8 cellular contexts compared by ENCODE assay signal in genomic region chr19:8444677-8445487, GRCh38. TPM values are rescaled to one million over a fixed set of nuclear protein-coding genes. Genes with fewer than 3 reads are reported as not detected.
A peak's percentile ranks its signal among the peaks of the same experiment; 100 is the strongest.
DNase-seq lines count a peak whose midpoint lies in the region; ATAC-seq and TF ChIP-seq lines count a peak whose summit lies in the region.

HNRNPM (plus strand) TSS chr19:8444975; CDS start chr19:8444999, 24 bp downstream.

- peaks cover 52% of the 10 kb centered on the region for H3K4me1 Mint-ChIP-seq in activated T-cell treated with anti-CD3 and anti-CD28 coated beads, Interleukin-2, amount 50 U/mL, for 72 hours (ENCODE audit: low read depth)

- peak within 1 kb of the TSS; percentile 87 for H3K4me2 ChIP-seq in KMS-11

- peaks cover 37% of the 10 kb centered on the region for H3K4me1 ChIP-seq in KMS-11 (ENCODE audit: low read depth, poor library complexity, severe bottlenecking)
- peaks cover 0 to 40% (median 15%) of the 10 kb centered on the region in 4 donors for H3K4me1 ChIP-seq in Peyer's patch
- H3K4me1 ChIP-seq in esophagus muscularis mucosa, result peaks cover 43 to 50% (median 47%) of the 10 kb centered on the region in 4 donors
- H3K4me1 ChIP-seq in muscle layer of duodenum (ENCODE audit: control insufficient read depth in 1 of 2, insufficient read depth in 2 of 2, low read length in 2 of 2), result peaks cover 21 to 39% of the 10 kb centered on the region in 2 donors

- TF ChIP-seq EP300 in esophagus muscularis mucosa (IDR thresholded peaks at IDR 0.05), result no peak

- H3K27me3 ChIP-seq in KMS-11 (ENCODE audit: insufficient read depth, low read depth), result no peaks in the 10 kb centered on the region
- no peaks in the 10 kb centered on the region for H3K27me3 ChIP-seq in Peyer's patch
- H3K27me3 ChIP-seq in esophagus muscularis mucosa, result no peaks in the 10 kb centered on the region
- H3K27me3 ChIP-seq in muscle layer of duodenum (ENCODE audit: low read depth, low read length), result no peaks in the 10 kb centered on the region

- H3K27me3 Mint-ChIP-seq in activated T-cell treated with anti-CD3 and anti-CD28 coated beads, Interleukin-2, amount 50 U/mL, for 72 hours (ENCODE audit: low read depth), result no peaks in the 10 kb centered on the region

- H3K9ac ChIP-seq in KMS-11, result peak within 1 kb of the TSS; percentile 98

- WGBS in esophagus muscularis mucosa, result 0% methylated on average over 10 of the region's 93 CpGs

- H2AFZ ChIP-seq in KMS-11 (ENCODE audit: low read depth), result peak within 1 kb of the TSS; percentile 97

- H3K9me3 ChIP-seq in Peyer's patch, result no peaks in the 10 kb centered on the region
- no peaks in the 10 kb centered on the region for H3K9me3 ChIP-seq in esophagus muscularis mucosa
- no peaks in the 10 kb centered on the region for H3K9me3 ChIP-seq in muscle layer of duodenum (ENCODE audit: control insufficient read depth in 1 of 2, low read length in 2 of 2)

- peaks cover 38% of the 10 kb centered on the region for H4K20me1 ChIP-seq in KMS-11 (ENCODE audit: insufficient read depth)

- DNase-seq in DMS53 treated with DMSO at 0.1 percent for 48 hours (lab: John Stamatoyannopoulos, UW; ENCODE audit: unreplicated experiment), result peak; percentile 90
- DNase-seq in Peyer's patch, result peak; percentile 99 to 100 (median 100)
- peak; percentile 100 for DNase-seq in activated T-cell treated with anti-CD3 and anti-CD28 coated beads, Interleukin-2, amount 50 U/mL, for 72 hours
- peak; percentile 100 for DNase-seq in esophagus muscularis mucosa (ENCODE audit: extremely low spot score)
- peak; percentile 100 for DNase-seq in stimulated activated CD8-positive, alpha-beta memory T cell treated with anti-CD3 and anti-CD28 coated beads, Interleukin-7, amount 100 ng/mL, for 4 hours (ENCODE audit: low read depth in 2 of 2)

- H3K27ac ChIP-seq in KMS-11, result peak within 1 kb of the TSS; percentile 83
- peak within 1 kb of the TSS; percentile 88 to 97 (median 96) for H3K27ac ChIP-seq in Peyer's patch
- peak within 1 kb of the TSS; percentile 94 to 98 (median 97) for H3K27ac ChIP-seq in esophagus muscularis mucosa (replicated peaks in 1 of 4)
- peak within 1 kb of the TSS; percentile 95 for H3K27ac ChIP-seq in muscle layer of duodenum (ENCODE audit: low read length)

- H3K36me3 Mint-ChIP-seq in activated T-cell treated with anti-CD3 and anti-CD28 coated beads, Interleukin-2, amount 50 U/mL, for 72 hours (ENCODE audit: insufficient read depth in 2 of 2), result peaks cover 12 to 24% of the 10 kb centered on the region in 2 donors

- H3K4me3 ChIP-seq in KMS-11 (IDR thresholded peaks at IDR 0.05; ENCODE audit: insufficient read depth, low read depth, low read length), result no peak within 1 kb of the TSS
- peak within 1 kb of the TSS; percentile 57 to 96 (median 94) for H3K4me3 ChIP-seq in Peyer's patch
- H3K4me3 ChIP-seq in esophagus muscularis mucosa, result peak within 1 kb of the TSS; percentile 81 to 99 (median 90)
- H3K4me3 ChIP-seq in muscle layer of duodenum (ENCODE audit: low read depth in 1 of 2, low read length in 2 of 2), result peak within 1 kb of the TSS; percentile 90 to 94

- H3K9me3 Mint-ChIP-seq in activated T-cell treated with anti-CD3 and anti-CD28 coated beads, Interleukin-2, amount 50 U/mL, for 72 hours, result no peaks in the 10 kb centered on the region

- TF ChIP-seq POLR2A in Peyer's patch (IDR thresholded peaks at IDR 0.05), result peak; percentile 84 to 92
- TF ChIP-seq POLR2A in esophagus muscularis mucosa (IDR thresholded peaks at IDR 0.05; ENCODE audit: low read depth), result peak; percentile 91

- no peak for TF ChIP-seq CTCF in KMS-11 (conservative IDR thresholded peaks at IDR 0.05; ENCODE audit: low read depth, low read length)
- no peak for TF ChIP-seq CTCF in Peyer's patch (IDR thresholded peaks at IDR 0.05)
- TF ChIP-seq CTCF in esophagus muscularis mucosa (IDR thresholded peaks at IDR 0.05), result peak in 1 of 3 experiments; percentile 13

- H3K27ac Mint-ChIP-seq in activated T-cell treated with anti-CD3 and anti-CD28 coated beads, Interleukin-2, amount 50 U/mL, for 72 hours, result peak within 1 kb of the TSS; percentile 98

- peaks cover 49% of the 10 kb centered on the region for H3K79me2 ChIP-seq in KMS-11 (ENCODE audit: insufficient read depth, low read depth)

- intact Hi-C loops in esophagus muscularis mucosa (cut with DNase I), result loop anchor here (5.0 kb wide), 2 partner anchors 33 to 62 kb away; partner anchors contain the start of gene MARCHF2

- peak; percentile 89 for ATAC-seq in GM21737 (IDR thresholded peaks at IDR 0.05; ENCODE audit: unreplicated experiment)
- peak; percentile 92 to 94 for ATAC-seq in activated T-cell treated with anti-CD3 and anti-CD28 coated beads, Interleukin-2, amount 50 U/mL, for 72 hours (replicated peaks in 1 of 2)

- H3K4me3 Mint-ChIP-seq in activated T-cell treated with anti-CD3 and anti-CD28 coated beads, Interleukin-2, amount 50 U/mL, for 72 hours, result peak within 1 kb of the TSS; percentile 99

- H3K36me3 ChIP-seq in KMS-11 (ENCODE audit: insufficient read depth) (no peaks in the 10 kb centered on the region), Peyer's patch (peaks cover 0 to 4% (median 0%) of the 10 kb centered on the region in 3 donors), esophagus muscularis mucosa (peaks cover 0 to 19% (median 11%) of the 10 kb centered on the region in 4 donors), muscle layer of duodenum (ENCODE audit: control insufficient read depth in 1 of 2, insufficient read depth in 2 of 2, low read length in 2 of 2) (peaks cover 2 to 11% of the 10 kb centered on the region in 2 donors)

RNA-seq across cellular contexts. Expression of gene HNRNPM, which starts in this region (rescaled TPM):
- total RNA-seq in Peyer's patch, result 100 to 1,000 TPM; 108 to 128 (median 116) TPM
- total RNA-seq in activated T-cell treated with anti-CD3 and anti-CD28 coated beads, Interleukin-2, amount 50 U/mL, for 72 hours, result 100 to 1,000 TPM; 168 to 183 TPM
- 100 to 1,000 TPM; 103 to 126 (median 116) TPM for total RNA-seq in esophagus muscularis mucosa
